8 cellular contexts compared by ENCODE assay signal in genomic region chr6:108293527-108294296, GRCh38. TPM values are rescaled to one million over a fixed set of nuclear protein-coding genes. Genes with fewer than 3 reads are reported as not detected.
DNase-seq lines count a peak whose midpoint lies in the region; ATAC-seq and TF ChIP-seq lines count a peak whose summit lies in the region.

No MANE protein-coding gene starts in this region.

- H3K4me1 ChIP-seq in SJCRH30 (peaks cover 4% of the 10 kb centered on the region; the same call in 1 of the 2 replicates), psoas muscle (peaks cover 11% of the 10 kb centered on the region)

- TF ChIP-seq CTCF in psoas muscle (IDR thresholded peaks at IDR 0.05) = no peak

- H3K36me3 ChIP-seq in H7 (replicated peaks; ENCODE audit: control insufficient read depth, insufficient read depth, low read length) (no peaks in the 10 kb centered on the region), SJCRH30 (no peaks in the 10 kb centered on the region), psoas muscle (ENCODE audit: insufficient read depth in 1 of 2, low read depth in 1 of 2) (no peaks in the 10 kb centered on the region)

- ATAC-seq in psoas muscle (no peak), GM21576 (IDR thresholded peaks at IDR 0.05; ENCODE audit: unreplicated experiment) (no peak)

- no peaks in the 10 kb centered on the region for H3K27me3 ChIP-seq in H7 (ENCODE audit: control insufficient read depth, insufficient read depth, low read length)
- H3K27me3 ChIP-seq in SJCRH30 = no peaks in the 10 kb centered on the region
- no peaks in the 10 kb centered on the region for H3K27me3 ChIP-seq in psoas muscle (ENCODE audit: insufficient read depth in 3 of 3, low read length in 2 of 3)

- DNase-seq in H7 (no peak), SJCRH30 (peak; percentile 17 to 46), epithelial cell of prostate (ENCODE audit: low read depth, low spot score) (no peak), psoas muscle (no peak), NCI-H146 (lab: John Stamatoyannopoulos, UW) (no peak), NCI-H2029 (lab: John Stamatoyannopoulos, UW) (no peak)
- DNase-seq in stimulated activated CD4-positive, alpha-beta T cell treated with anti-CD3 and anti-CD28 coated beads, Interleukin-2, amount 100 ng/mL, for 48 hours = no peak

- WGBS in psoas muscle, 3 donors = 84 to 90% (median 89%) methylated on average over 18 to 19 of the region's 19 CpGs

- peak overlapping the region; percentile 70 for H3K4me3 ChIP-seq in H7 (ENCODE audit: insufficient read depth, low read depth, low read length)
- peak overlapping the region; percentile 80 for H3K4me3 ChIP-seq in SJCRH30
- peak overlapping the region; percentile 89 for H3K4me3 ChIP-seq in psoas muscle

- H3K27ac ChIP-seq in SJCRH30 (peak overlapping the region; percentile 83), epithelial cell of prostate (peak overlapping the region; percentile 90), psoas muscle (peak overlapping the region; percentile 93)

- intact Hi-C loops in psoas muscle (cut with DNase I) = loop anchor here (2.0 kb wide), 1 partner anchor 33 kb away; the partner anchor contains the start of gene SNX3 (in 2 of the 2)

- H3K9me3 ChIP-seq in SJCRH30 (replicated peaks) = no peaks in the 10 kb centered on the region
- no peaks in the 10 kb centered on the region for H3K9me3 ChIP-seq in psoas muscle

RNA-seq across cellular contexts. Expression of gene AFG1L, which starts 1.1 kb away (rescaled TPM):
- total RNA-seq in H7 (2014; rRNA removed; shearing (Covaris generic)) = 5.9 and 9.8 TPM in 2 replicates
- total RNA-seq in SJCRH30 (2014; rRNA removed; shearing (Covaris generic)) = 4.4 and 6.3 TPM in 2 replicates
- 10 to 100 TPM in 1 of 4 donors, 1 to 10 TPM in 3; 5.4 to 10.4 (median 6.6) TPM for total RNA-seq in psoas muscle
- polyA plus RNA-seq in psoas muscle = 1 to 10 TPM; 2.4 to 3.3 (median 2.5) TPM

RNA-seq across cellular contexts. Expression of gene SNX3, which starts 32.9 kb away (rescaled TPM):
- 81.7 and 88.9 TPM in 2 replicates for total RNA-seq in H7 (2014; rRNA removed; shearing (Covaris generic))
- 189 and 209 TPM in 2 replicates for total RNA-seq in SJCRH30 (2014; rRNA removed; shearing (Covaris generic))
- total RNA-seq in psoas muscle = 100 to 1,000 TPM; 165 to 204 (median 171) TPM
- 100 to 1,000 TPM; 231 to 348 (median 237) TPM for polyA plus RNA-seq in psoas muscle

Comparison
In these comparisons a context has a peak if more than half of its experiments do, and no peak if none do; other contexts are left out.
1. DNase-seq: peak in SJCRH30 (2 of 2); none in H7 (single experiment), epithelial cell of prostate (single experiment), psoas muscle (0 of 2), NCI-H146 (single experiment), NCI-H2029 (single experiment) and stimulated activated CD4-positive, alpha-beta T cell treated with anti-CD3 and anti-CD28 coated beads, Interleukin-2, amount 100 ng/mL, for 48 hours (0 of 2).
2. Peak in every context shown above with its lines, with median percentiles within 50 percentile points of each other: H3K4me3 ChIP-seq and H3K27ac ChIP-seq.